In the genomic region with DNA sequence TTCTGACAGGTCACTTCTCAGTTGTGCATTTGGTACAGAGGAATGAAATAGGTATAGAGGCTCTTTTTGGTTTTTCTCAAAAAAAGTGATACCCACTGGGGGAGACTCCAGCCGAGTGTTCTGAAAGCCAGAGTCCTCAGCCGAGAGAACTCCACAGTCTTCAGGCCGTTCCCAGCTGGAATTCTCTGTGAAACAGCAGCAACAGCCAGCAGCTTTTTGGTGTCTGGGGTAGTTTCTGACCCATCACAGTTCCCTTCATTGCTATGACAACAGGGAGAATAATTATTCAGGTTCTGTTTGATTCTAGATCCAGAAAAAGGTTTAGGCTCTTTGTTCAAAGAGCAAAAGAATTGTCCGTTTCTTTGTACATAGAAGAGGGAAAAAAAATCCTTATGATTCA, we compare ENCODE assay signal across 1 cellular context.
TF ChIP-seq lines count a peak whose summit lies in the region.

No MANE protein-coding gene starts in this region.

TF ChIP-seq in GM23338, 12 proteins besides CTCF, POLR2A, EP300 and RAD21 (continued from another document):
- TF ChIP-seq, protein P1, sequence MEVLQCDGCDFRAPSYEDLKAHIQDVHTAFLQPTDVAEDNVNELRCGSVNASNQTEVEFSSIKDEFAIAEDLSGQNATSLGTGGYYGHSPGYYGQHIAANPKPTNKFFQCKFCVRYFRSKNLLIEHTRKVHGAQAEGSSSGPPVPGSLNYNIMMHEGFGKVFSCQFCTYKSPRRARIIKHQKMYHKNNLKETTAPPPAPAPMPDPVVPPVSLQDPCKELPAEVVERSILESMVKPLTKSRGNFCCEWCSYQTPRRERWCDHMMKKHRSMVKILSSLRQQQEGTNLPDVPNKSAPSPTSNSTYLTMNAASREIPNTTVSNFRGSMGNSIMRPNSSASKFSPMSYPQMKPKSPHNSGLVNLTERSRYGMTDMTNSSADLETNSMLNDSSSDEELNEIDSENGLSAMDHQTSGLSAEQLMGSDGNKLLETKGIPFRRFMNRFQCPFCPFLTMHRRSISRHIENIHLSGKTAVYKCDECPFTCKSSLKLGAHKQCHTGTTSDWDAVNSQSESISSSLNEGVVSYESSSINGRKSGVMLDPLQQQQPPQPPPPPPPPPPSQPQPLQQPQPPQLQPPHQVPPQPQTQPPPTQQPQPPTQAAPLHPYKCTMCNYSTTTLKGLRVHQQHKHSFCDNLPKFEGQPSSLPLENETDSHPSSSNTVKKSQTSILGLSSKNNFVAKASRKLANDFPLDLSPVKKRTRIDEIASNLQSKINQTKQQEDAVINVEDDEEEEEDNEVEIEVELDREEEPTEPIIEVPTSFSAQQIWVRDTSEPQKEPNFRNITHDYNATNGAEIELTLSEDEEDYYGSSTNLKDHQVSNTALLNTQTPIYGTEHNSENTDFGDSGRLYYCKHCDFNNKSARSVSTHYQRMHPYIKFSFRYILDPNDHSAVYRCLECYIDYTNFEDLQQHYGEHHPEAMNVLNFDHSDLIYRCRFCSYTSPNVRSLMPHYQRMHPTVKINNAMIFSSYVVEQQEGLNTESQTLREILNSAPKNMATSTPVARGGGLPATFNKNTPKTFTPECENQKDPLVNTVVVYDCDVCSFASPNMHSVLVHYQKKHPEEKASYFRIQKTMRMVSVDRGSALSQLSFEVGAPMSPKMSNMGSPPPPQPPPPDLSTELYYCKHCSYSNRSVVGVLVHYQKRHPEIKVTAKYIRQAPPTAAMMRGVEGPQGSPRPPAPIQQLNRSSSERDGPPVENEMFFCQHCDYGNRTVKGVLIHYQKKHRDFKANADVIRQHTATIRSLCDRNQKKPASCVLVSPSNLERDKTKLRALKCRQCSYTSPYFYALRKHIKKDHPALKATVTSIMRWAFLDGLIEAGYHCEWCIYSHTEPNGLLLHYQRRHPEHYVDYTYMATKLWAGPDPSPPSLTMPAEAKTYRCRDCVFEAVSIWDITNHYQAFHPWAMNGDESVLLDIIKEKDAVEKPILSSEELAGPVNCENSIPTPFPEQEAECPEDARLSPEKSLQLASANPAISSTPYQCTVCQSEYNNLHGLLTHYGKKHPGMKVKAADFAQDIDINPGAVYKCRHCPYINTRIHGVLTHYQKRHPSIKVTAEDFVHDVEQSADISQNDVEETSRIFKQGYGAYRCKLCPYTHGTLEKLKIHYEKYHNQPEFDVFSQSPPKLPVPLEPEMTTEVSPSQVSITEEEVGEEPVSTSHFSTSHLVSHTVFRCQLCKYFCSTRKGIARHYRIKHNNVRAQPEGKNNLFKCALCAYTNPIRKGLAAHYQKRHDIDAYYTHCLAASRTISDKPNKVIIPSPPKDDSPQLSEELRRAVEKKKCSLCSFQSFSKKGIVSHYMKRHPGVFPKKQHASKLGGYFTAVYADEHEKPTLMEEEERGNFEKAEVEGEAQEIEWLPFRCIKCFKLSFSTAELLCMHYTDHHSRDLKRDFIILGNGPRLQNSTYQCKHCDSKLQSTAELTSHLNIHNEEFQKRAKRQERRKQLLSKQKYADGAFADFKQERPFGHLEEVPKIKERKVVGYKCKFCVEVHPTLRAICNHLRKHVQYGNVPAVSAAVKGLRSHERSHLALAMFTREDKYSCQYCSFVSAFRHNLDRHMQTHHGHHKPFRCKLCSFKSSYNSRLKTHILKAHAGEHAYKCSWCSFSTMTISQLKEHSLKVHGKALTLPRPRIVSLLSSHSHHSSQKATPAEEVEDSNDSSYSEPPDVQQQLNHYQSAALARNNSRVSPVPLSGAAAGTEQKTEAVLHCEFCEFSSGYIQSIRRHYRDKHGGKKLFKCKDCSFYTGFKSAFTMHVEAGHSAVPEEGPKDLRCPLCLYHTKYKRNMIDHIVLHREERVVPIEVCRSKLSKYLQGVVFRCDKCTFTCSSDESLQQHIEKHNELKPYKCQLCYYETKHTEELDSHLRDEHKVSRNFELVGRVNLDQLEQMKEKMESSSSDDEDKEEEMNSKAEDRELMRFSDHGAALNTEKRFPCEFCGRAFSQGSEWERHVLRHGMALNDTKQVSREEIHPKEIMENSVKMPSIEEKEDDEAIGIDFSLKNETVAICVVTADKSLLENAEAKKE (CRISPR knock-in tag; IDR thresholded peaks at IDR 0.05): no peak
